ENCODE assay signal across 28 cellular contexts in genomic region chr3:59953104-59953503, GRCh38.
"Had no signal": no experiment of that assay in that cellular context is flagged by ENCODE, and none has a peak within 500 bp of the region (broad histone marks: within the 10 kb centered on the region; RNA-seq: fewer than 3 reads in every experiment).

No MANE protein-coding gene starts in this region.

- H3K4me1 ChIP-seq: esophagus muscularis mucosa, foreskin keratinocyte, gastroesophageal sphincter, heart left ventricle, parathyroid adenoma, prostate gland, right atrium auricular region, suprapubic skin, transverse colon, upper lobe of right lung, uterus had no signal

- H3K27ac ChIP-seq: esophagus muscularis mucosa, foreskin keratinocyte, gastroesophageal sphincter, heart left ventricle, hepatocyte, parathyroid adenoma, prostate gland, right atrium auricular region, suprapubic skin, transverse colon, upper lobe of right lung, uterus had no signal

- H3K27ac Mint-ChIP-seq: memory B cell; natural killer cell treated with Interleukin-12 subunit alpha and Interleukin-12 subunit beta and Interleukin-15 and Interleukin-18, amount 100 ng/mL, for 72 hours; stimulated activated naive CD8-positive, alpha-beta T cell treated with anti-CD3 and anti-CD28 coated beads, Interleukin-15, amount 100 ng/mL, for 72 hours had no signal

- H3K9me3 ChIP-seq: esophagus muscularis mucosa, gastroesophageal sphincter, heart left ventricle, prostate gland, right atrium auricular region, transverse colon, upper lobe of right lung, uterus had no signal

- H3K4me3 Mint-ChIP-seq: memory B cell; natural killer cell treated with Interleukin-12 subunit alpha and Interleukin-12 subunit beta and Interleukin-15 and Interleukin-18, amount 100 ng/mL, for 72 hours; neural crest cell; stimulated activated naive CD8-positive, alpha-beta T cell treated with anti-CD3 and anti-CD28 coated beads, Interleukin-15, amount 100 ng/mL, for 72 hours had no signal

- H3K27me3 Mint-ChIP-seq: stimulated activated naive CD8-positive, alpha-beta T cell treated with anti-CD3 and anti-CD28 coated beads, Interleukin-15, amount 100 ng/mL, for 72 hours had no signal

- DNase-seq: dermis blood vessel endothelial cell; effector memory CD4-positive, alpha-beta T cell; foreskin keratinocyte; heart left ventricle; kidney; stimulated activated CD4-positive, alpha-beta T cell treated with anti-CD3 and anti-CD28 coated beads, Interleukin-12 subunit alpha, Interleukin-12 subunit beta, amount 100 ng/mL, for 4 hours; stimulated activated CD4-positive, alpha-beta T cell treated with anti-CD3 and anti-CD28 coated beads, Interleukin-1b, Interleukin-23, amount 100 ng/mL, for 48 hours; stimulated activated CD4-positive, alpha-beta T cell treated with anti-CD3 and anti-CD28 coated beads, Interleukin-4, amount 100 ng/mL, for 1 hour; stimulated activated CD8-positive, alpha-beta memory T cell treated with anti-CD3 and anti-CD28 coated beads, Interleukin-4, amount 100 ng/mL, for 48 hours; stimulated activated naive CD4-positive, alpha-beta T cell; stimulated activated naive CD8-positive, alpha-beta T cell treated with anti-CD3 and anti-CD28 coated beads, Interleukin-15, amount 100 ng/mL, for 72 hours; transverse colon; upper lobe of right lung; uterus had no signal

- H3K4me3 ChIP-seq: esophagus muscularis mucosa, gastroesophageal sphincter, heart left ventricle, hepatocyte, lung, prostate gland, right atrium auricular region, smooth muscle cell, suprapubic skin, transverse colon, upper lobe of right lung, uterus had no signal

- ATAC-seq: foreskin keratinocyte; gastroesophageal sphincter; heart left ventricle; left lobe of liver; natural killer cell treated with Interleukin-12 subunit alpha and Interleukin-12 subunit beta and Interleukin-15 and Interleukin-18, amount 100 ng/mL, for 72 hours; sciatic nerve; stimulated activated naive CD8-positive, alpha-beta T cell treated with anti-CD3 and anti-CD28 coated beads, Interleukin-15, amount 100 ng/mL, for 72 hours; upper lobe of right lung had no signal

- H3K36me3 ChIP-seq: esophagus muscularis mucosa, gastroesophageal sphincter, heart left ventricle, prostate gland, right atrium auricular region, suprapubic skin, transverse colon, upper lobe of right lung, uterus had no signal

- H3K27me3 ChIP-seq: esophagus muscularis mucosa, foreskin keratinocyte, gastroesophageal sphincter, heart left ventricle, hepatocyte, right atrium auricular region, suprapubic skin, transverse colon, upper lobe of right lung, uterus had no signal

- H3K4me1 Mint-ChIP-seq: memory B cell, neural crest cell had no signal
